16 cellular contexts compared by ENCODE assay signal in the genomic region with DNA sequence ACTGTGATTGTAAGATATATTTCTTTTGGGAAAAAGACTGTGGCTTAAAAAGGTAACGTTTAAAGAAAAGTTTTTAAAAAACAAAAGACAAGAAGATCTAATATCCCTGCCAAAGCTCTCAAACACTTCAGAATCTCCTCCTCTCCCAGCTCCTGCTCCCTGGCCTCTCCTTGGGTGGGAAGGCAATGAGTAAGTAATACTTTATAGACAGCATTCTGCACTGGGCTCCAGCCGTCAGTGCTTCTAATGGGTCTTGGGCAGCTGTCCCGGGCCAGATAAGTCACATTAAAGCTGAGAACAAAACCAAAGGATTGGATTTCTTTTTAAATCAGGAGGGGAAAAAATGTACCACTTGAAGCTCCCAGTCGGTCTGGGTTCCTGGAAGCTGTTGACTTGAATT.
DNase-seq lines count a peak whose midpoint lies in the region; ATAC-seq and TF ChIP-seq lines count a peak whose summit lies in the region.
"Had no signal": no experiment of that assay in that cellular context is flagged by ENCODE, and none has a peak within 500 bp of the region (broad histone marks: within the 10 kb centered on the region; RNA-seq: fewer than 3 reads in every experiment).

No MANE protein-coding gene starts in this region.

- no peaks in the 10 kb centered on the region for H3K9me3 ChIP-seq in MG63
- H3K9me3 ChIP-seq in psoas muscle: no peaks in the 10 kb centered on the region

- DNase-seq in MG63 (peak; percentile 79), psoas muscle (no peak), ecto neural progenitor cell (ENCODE audit: low spot score) (no peak), H4 (ENCODE audit: low spot score) (no peak)
- no peak for DNase-seq in activated CD8-positive, alpha-beta T cell treated with anti-CD3 and anti-CD28 coated beads, Interleukin-2, amount 10 ng/mL, durations not matched to agents 7 days and 5 days
- DNase-seq: activated CD8-positive, alpha-beta memory T cell treated with anti-CD3 and anti-CD28 coated beads, Interleukin-2, amount 10 ng/mL, durations not matched to agents 7 days and 5 days; activated naive CD4-positive, alpha-beta T cell treated with anti-CD3 and anti-CD28 coated beads, Interleukin-2, amount 10 ng/mL, durations not matched to agents 7 days and 5 days; glutamatergic neuron; HFFc6; kidney; NCI-H1092 treated with DMSO at 0.1 percent for 48 hours; stimulated activated CD4-positive, alpha-beta T cell treated with anti-CD3 and anti-CD28 coated beads, Interleukin-2, amount 100 ng/mL, for 48 hours; trophoblast cell had no signal

- H3K27me3 ChIP-seq in MG63 (no peaks in the 10 kb centered on the region), psoas muscle (ENCODE audit: insufficient read depth in 3 of 3, low read length in 2 of 3) (no peaks in the 10 kb centered on the region)

- no peak overlapping the region for H3K27ac Mint-ChIP-seq in activated CD8-positive, alpha-beta T cell treated with anti-CD3 and anti-CD28 coated beads, Interleukin-2, amount 10 ng/mL, durations not matched to agents 7 days and 5 days
- H3K27ac Mint-ChIP-seq: activated CD8-positive, alpha-beta memory T cell treated with anti-CD3 and anti-CD28 coated beads, Interleukin-2, amount 10 ng/mL, durations not matched to agents 7 days and 5 days; activated naive CD4-positive, alpha-beta T cell treated with anti-CD3 and anti-CD28 coated beads, Interleukin-2, amount 10 ng/mL, durations not matched to agents 7 days and 5 days; HFFc6; IgD-negative memory B cell had no signal

- peaks cover 29% of the 10 kb centered on the region for H3K4me1 ChIP-seq in psoas muscle

- no peak for TF ChIP-seq CTCF in psoas muscle (IDR thresholded peaks at IDR 0.05)

- peak overlapping the region; percentile 13; the same call in 1 of the 2 replicates for H3K4me3 ChIP-seq in GM08714 (ENCODE audit: low read length)
- no peak overlapping the region for H3K4me3 ChIP-seq in MG63
- no peak overlapping the region for H3K4me3 ChIP-seq in psoas muscle

- H3K9me3 Mint-ChIP-seq in activated CD8-positive, alpha-beta T cell treated with anti-CD3 and anti-CD28 coated beads, Interleukin-2, amount 10 ng/mL, durations not matched to agents 7 days and 5 days (ENCODE audit: insufficient read depth): no peaks in the 10 kb centered on the region
- H3K9me3 Mint-ChIP-seq: activated naive CD4-positive, alpha-beta T cell treated with anti-CD3 and anti-CD28 coated beads, Interleukin-2, amount 10 ng/mL, durations not matched to agents 7 days and 5 days; HFFc6; IgD-negative memory B cell had no signal

- peak overlapping the region; percentile 82 for H3K27ac ChIP-seq in psoas muscle

- WGBS in psoas muscle, 3 donors: 15 to 47% (median 28%) methylated on average over 4 of the region's 4 CpGs

- intact Hi-C loops in psoas muscle (cut with DNase I): no loop called here

- CTCF ChIA-PET in activated CD8-positive, alpha-beta T cell treated with anti-CD3 and anti-CD28 coated beads, Interleukin-2, amount 10 ng/mL, durations not matched to agents 7 days and 5 days (lab: Charles Lee): interaction anchor here (0.7 to 2.4 kb wide), 6 partner anchors 20 to 865 kb away, joined by 3 to 25 read pairs (median 4); no protein-coding TSS in a partner anchor

- H3K36me3 ChIP-seq in MG63 (no peaks in the 10 kb centered on the region; the same call in 1 of the 2 replicates), psoas muscle (ENCODE audit: insufficient read depth in 1 of 2, low read depth in 1 of 2) (peaks cover 2 to 44% of the 10 kb centered on the region in 2 donors)

- H3K27me3 Mint-ChIP-seq in activated CD8-positive, alpha-beta T cell treated with anti-CD3 and anti-CD28 coated beads, Interleukin-2, amount 10 ng/mL, durations not matched to agents 7 days and 5 days (ENCODE audit: low read depth): peaks cover 35% of the 10 kb centered on the region

- peak; percentile 5 for ATAC-seq in GM21381 (IDR thresholded peaks at IDR 0.05; ENCODE audit: unreplicated experiment)
- peak in 1 of 4 donors; percentile 40 for ATAC-seq in psoas muscle
- ATAC-seq in activated CD8-positive, alpha-beta T cell treated with anti-CD3 and anti-CD28 coated beads, Interleukin-2, amount 10 ng/mL, durations not matched to agents 7 days and 5 days: no peak
- ATAC-seq: activated CD8-positive, alpha-beta memory T cell treated with anti-CD3 and anti-CD28 coated beads, Interleukin-2, amount 10 ng/mL, durations not matched to agents 7 days and 5 days had no signal

- POLR2A ChIA-PET in activated CD8-positive, alpha-beta T cell treated with anti-CD3 and anti-CD28 coated beads, Interleukin-2, amount 10 ng/mL, durations not matched to agents 7 days and 5 days (lab: Charles Lee): no interaction called here

- no peaks in the 10 kb centered on the region for H3K36me3 Mint-ChIP-seq in activated CD8-positive, alpha-beta T cell treated with anti-CD3 and anti-CD28 coated beads, Interleukin-2, amount 10 ng/mL, durations not matched to agents 7 days and 5 days (ENCODE audit: low read depth)
- H3K36me3 Mint-ChIP-seq: activated CD8-positive, alpha-beta memory T cell treated with anti-CD3 and anti-CD28 coated beads, Interleukin-2, amount 10 ng/mL, durations not matched to agents 7 days and 5 days; activated naive CD4-positive, alpha-beta T cell treated with anti-CD3 and anti-CD28 coated beads, Interleukin-2, amount 10 ng/mL, durations not matched to agents 7 days and 5 days had no signal

- H3K4me1 Mint-ChIP-seq in activated CD8-positive, alpha-beta T cell treated with anti-CD3 and anti-CD28 coated beads, Interleukin-2, amount 10 ng/mL, durations not matched to agents 7 days and 5 days (ENCODE audit: low read depth): peaks cover 9% of the 10 kb centered on the region

- H3K4me3 Mint-ChIP-seq in activated CD8-positive, alpha-beta T cell treated with anti-CD3 and anti-CD28 coated beads, Interleukin-2, amount 10 ng/mL, durations not matched to agents 7 days and 5 days: no peak overlapping the region
- H3K4me3 Mint-ChIP-seq: activated CD8-positive, alpha-beta memory T cell treated with anti-CD3 and anti-CD28 coated beads, Interleukin-2, amount 10 ng/mL, durations not matched to agents 7 days and 5 days; activated naive CD4-positive, alpha-beta T cell treated with anti-CD3 and anti-CD28 coated beads, Interleukin-2, amount 10 ng/mL, durations not matched to agents 7 days and 5 days; HFFc6; IgD-negative memory B cell had no signal
